Comparison of ENCODE assay signal across 22 cellular contexts in genomic region chr4:18636001-18636680, GRCh38.
"Had no signal": no experiment of that assay in that cellular context is flagged by ENCODE, and none has a peak within 500 bp of the region (broad histone marks: within the 10 kb centered on the region; RNA-seq: fewer than 3 reads in every experiment).

No MANE protein-coding gene starts in this region.

- H3K27me3 ChIP-seq: ascending aorta, brain microvascular endothelial cell, stomach, suprapubic skin, tibial artery, upper lobe of right lung had no signal

- H3K36me3 ChIP-seq: ascending aorta, brain microvascular endothelial cell, heart left ventricle, lower lobe of right lung, stomach, suprapubic skin, tibial artery, upper lobe of right lung had no signal

- H3K9me3 ChIP-seq: ascending aorta, lower lobe of right lung, stomach, suprapubic skin, tibial artery, upper lobe of right lung had no signal

- H3K4me1 ChIP-seq: ascending aorta, heart left ventricle, lower lobe of right lung, stomach, suprapubic skin, tibial artery, upper lobe of right lung had no signal

- H3K27ac ChIP-seq: ascending aorta, brain microvascular endothelial cell, coronary artery, heart left ventricle, lower lobe of right lung, stomach, suprapubic skin, tibial artery, upper lobe of right lung had no signal

- H3K4me3 ChIP-seq: ascending aorta, coronary artery, heart left ventricle, lower lobe of right lung, stomach, suprapubic skin, tibial artery, upper lobe of right lung had no signal

- DNase-seq: activated CD4-positive, alpha-beta T cell treated with anti-CD3 and anti-CD28 coated beads for 4 hours; activated CD4-positive, alpha-beta T cell treated with anti-CD3 and anti-CD28 coated beads, Interleukin-2, amount 50 U/mL, for 4 hours; activated CD4-positive, CD25-positive, alpha-beta regulatory T cell; activated naive CD4-positive, alpha-beta T cell; activated T-cell treated with anti-CD3 and anti-CD28 coated beads for 4 hours; activated T-cell treated with anti-CD3 and anti-CD28 coated beads, Interleukin-2, amount 50 U/mL, for 72 hours; brain microvascular endothelial cell; effector memory CD8-positive, alpha-beta T cell; heart left ventricle; hypothalamus; immature natural killer cell; lower lobe of right lung; natural killer cell; stimulated activated CD4-positive, alpha-beta T cell treated with anti-CD3 and anti-CD28 coated beads, Interleukin-15, amount 100 ng/mL, for 24 hours; stimulated activated CD4-positive, alpha-beta T cell treated with anti-CD3 and anti-CD28 coated beads, Interleukin-2, amount 100 ng/mL, for 24 hours; stimulated activated naive B cell treated with anti-CD40 and anti-IgM and Interleukin-4, amounts not matched to agents 10 μg/mL and 1 μg/mL and 100 μg/mL, for 72 hours; stomach; tibial artery; upper lobe of right lung had no signal
